In the genomic region with DNA sequence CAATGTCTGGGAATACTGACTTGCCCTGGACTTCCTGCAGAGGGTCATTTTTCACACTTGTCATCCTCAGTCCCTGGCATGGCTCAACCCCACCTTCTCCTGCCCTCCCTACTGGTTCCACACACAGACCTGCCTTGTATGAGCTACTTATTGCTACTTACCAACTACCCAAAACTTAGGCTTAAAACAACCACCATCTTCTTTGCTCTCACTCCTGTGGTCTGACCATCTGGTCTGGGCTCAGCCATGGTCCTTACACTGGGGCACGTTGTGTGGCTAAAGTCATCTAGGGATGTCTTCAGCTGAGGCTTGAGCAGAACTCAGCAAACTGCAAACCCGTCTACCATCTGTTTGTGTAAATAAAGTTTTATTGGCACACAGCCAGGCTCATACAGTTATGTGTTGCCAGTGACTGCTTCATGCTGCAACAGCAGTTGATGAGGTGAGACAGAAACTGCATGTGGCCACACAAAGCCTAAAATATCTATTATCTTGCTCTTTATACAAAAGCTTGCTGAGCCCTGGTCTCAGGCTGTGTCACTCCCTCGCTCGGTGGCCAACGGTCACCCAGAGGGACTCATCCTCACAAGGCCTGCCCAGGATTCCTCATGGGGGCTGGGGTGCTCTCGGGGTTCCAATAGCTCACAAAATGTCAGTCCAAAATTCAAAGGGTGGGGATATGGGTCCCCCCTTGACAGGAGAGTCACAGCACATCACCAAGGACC, we compare ENCODE assay signal across 25 cellular contexts. TPM values are rescaled to one million over a fixed set of nuclear protein-coding genes. Genes with fewer than 3 reads are reported as not detected.
DNase-seq lines count a peak whose midpoint lies in the region; ATAC-seq, FAIRE-seq and TF ChIP-seq lines count a peak whose summit lies in the region.
"Had no signal": no experiment of that assay in that cellular context is flagged by ENCODE, and none has a peak within 500 bp of the region (broad histone marks: within the 10 kb centered on the region; RNA-seq: fewer than 3 reads in every experiment).

No MANE protein-coding gene starts in this region.

- no peaks in the 10 kb centered on the region for H3K4me1 ChIP-seq in GM12878 (ENCODE audit: control insufficient read depth, insufficient read depth, low read length)
- H3K4me1 ChIP-seq in stomach = peaks cover 0 to 4% (median 0%) of the 10 kb centered on the region in 4 donors
- H3K4me1 ChIP-seq: heart left ventricle had no signal

- TF ChIP-seq CTCF in GM12878 (IDR thresholded peaks at IDR 0.05 in 2 of 3, conservative IDR thresholded peaks at IDR 0.05 in 1 of 3; ENCODE audit: control insufficient read depth in 2 of 3, extremely low read depth in 1 of 3, insufficient read depth in 1 of 3, low read depth in 3 of 3, low read length in 3 of 3) (no peak), nephron (IDR thresholded peaks at IDR 0.05; ENCODE audit: unreplicated experiment in 3 of 3) (no peak), stomach (IDR thresholded peaks at IDR 0.05) (no peak), GM13977 (IDR thresholded peaks at IDR 0.05; ENCODE audit: extremely low read depth, insufficient read depth, missing control alignments) (no peak)

- CTCF ChIA-PET in GM12878 (lab: Yijun Ruan, JAX) = no interaction called here

- H3K4me3 Mint-ChIP-seq in nephron = no peak overlapping the region
- H3K4me3 Mint-ChIP-seq: activated CD4-positive, alpha-beta T cell treated with anti-CD3 and anti-CD28 coated beads for 36 hours; activated CD8-positive, alpha-beta memory T cell treated with anti-CD3 and anti-CD28 coated beads, Interleukin-2, amount 10 ng/mL, durations not matched to agents 7 days and 5 days; activated naive CD4-positive, alpha-beta T cell treated with anti-CD3 and anti-CD28 coated beads, Interleukin-2, amount 50 U/mL, for 24 hours; GM23338; stimulated activated effector memory CD8-positive, alpha-beta T cell treated with anti-CD3 and anti-CD28 coated beads, Interleukin-12 subunit alpha, Interleukin-12 subunit beta, amount 100 ng/mL, for 72 hours had no signal

- H3K4me3 ChIP-seq in GM12878 (no peak overlapping the region), stomach (no peak overlapping the region)
- H3K4me3 ChIP-seq: GM23338, heart left ventricle had no signal

- no peak for TF ChIP-seq POLR2A in GM12878 (IDR thresholded peaks at IDR 0.05; ENCODE audit: low read depth, low read length)
- TF ChIP-seq POLR2A in stomach (IDR thresholded peaks at IDR 0.05) = no peak

- peaks cover 9% of the 10 kb centered on the region for H3K4me1 Mint-ChIP-seq in nephron
- H3K4me1 Mint-ChIP-seq: activated CD4-positive, alpha-beta T cell treated with anti-CD3 and anti-CD28 coated beads for 36 hours; activated CD8-positive, alpha-beta memory T cell treated with anti-CD3 and anti-CD28 coated beads, Interleukin-2, amount 10 ng/mL, durations not matched to agents 7 days and 5 days; activated naive CD4-positive, alpha-beta T cell treated with anti-CD3 and anti-CD28 coated beads, Interleukin-2, amount 50 U/mL, for 24 hours; stimulated activated effector memory CD8-positive, alpha-beta T cell treated with anti-CD3 and anti-CD28 coated beads, Interleukin-12 subunit alpha, Interleukin-12 subunit beta, amount 100 ng/mL, for 72 hours had no signal

- RAD21 ChIA-PET in GM12878 (lab: Charles Lee; ENCODE audit: unreplicated experiment) = no interaction called here

- SMC1A ChIA-PET in GM12878 (lab: Charles Lee; ENCODE audit: uncharacterized antibody, unreplicated experiment) = no interaction called here

- peak overlapping the region; percentile 57 to 90 (median 80) for H3K27ac Mint-ChIP-seq in nephron
- H3K27ac Mint-ChIP-seq: activated CD4-positive, alpha-beta T cell treated with anti-CD3 and anti-CD28 coated beads for 36 hours; activated CD8-positive, alpha-beta memory T cell treated with anti-CD3 and anti-CD28 coated beads, Interleukin-2, amount 10 ng/mL, durations not matched to agents 7 days and 5 days; activated naive CD4-positive, alpha-beta T cell treated with anti-CD3 and anti-CD28 coated beads, Interleukin-2, amount 50 U/mL, for 24 hours; GM23338; progenitor cell of endocrine pancreas; stimulated activated effector memory CD8-positive, alpha-beta T cell treated with anti-CD3 and anti-CD28 coated beads, Interleukin-12 subunit alpha, Interleukin-12 subunit beta, amount 100 ng/mL, for 72 hours had no signal

- H3K36me3 Mint-ChIP-seq in nephron (ENCODE audit: low read depth) = no peaks in the 10 kb centered on the region
- H3K36me3 Mint-ChIP-seq: activated CD8-positive, alpha-beta memory T cell treated with anti-CD3 and anti-CD28 coated beads, Interleukin-2, amount 10 ng/mL, durations not matched to agents 7 days and 5 days; activated naive CD4-positive, alpha-beta T cell treated with anti-CD3 and anti-CD28 coated beads, Interleukin-2, amount 50 U/mL, for 24 hours; stimulated activated effector memory CD8-positive, alpha-beta T cell treated with anti-CD3 and anti-CD28 coated beads, Interleukin-12 subunit alpha, Interleukin-12 subunit beta, amount 100 ng/mL, for 72 hours had no signal

- H4K20me1 ChIP-seq in GM12878 (ENCODE audit: control insufficient read depth, insufficient read depth) = no peaks in the 10 kb centered on the region

- peaks cover 11% of the 10 kb centered on the region for H3K27me3 Mint-ChIP-seq in nephron (ENCODE audit: low read depth)
- H3K27me3 Mint-ChIP-seq: activated CD8-positive, alpha-beta memory T cell treated with anti-CD3 and anti-CD28 coated beads, Interleukin-2, amount 10 ng/mL, durations not matched to agents 7 days and 5 days had no signal

- H3K79me2 ChIP-seq in GM12878 (ENCODE audit: control insufficient read depth, insufficient read depth, low read length) = no peaks in the 10 kb centered on the region

- H3K27ac ChIP-seq in GM12878 (ENCODE audit: control insufficient read depth, insufficient read depth) (no peak overlapping the region), stomach (no peak overlapping the region)
- H3K27ac ChIP-seq: 22Rv1, heart left ventricle had no signal

- POLR2A ChIA-PET in GM12878 (lab: Charles Lee) = no interaction called here

- FAIRE-seq in GM12878 (lab: Jason Lieb, UNC) = no peak
- FAIRE-seq: endothelial cell of umbilical vein, GM12891 had no signal

- H3K27me3 ChIP-seq in GM12878 (replicated peaks in 1 of 2; ENCODE audit: control insufficient read depth in 2 of 2, insufficient read depth in 2 of 2, low read length in 1 of 2) = peaks cover 0 to under 1% of the 10 kb centered on the region in 2 experiments; a peak in 3 of 4 replicates
- no peaks in the 10 kb centered on the region for H3K27me3 ChIP-seq in stomach
- H3K27me3 ChIP-seq: heart left ventricle had no signal

- TF ChIP-seq RAD21 in GM12878 (IDR thresholded peaks at IDR 0.05; ENCODE audit: insufficient read depth, low read depth, low read length) = no peak

- H3K9me3 ChIP-seq in GM12878 (replicated peaks; ENCODE audit: control insufficient read depth, insufficient read depth, low read length) (no peaks in the 10 kb centered on the region), stomach (peaks cover 0 to 7% (median 0%) of the 10 kb centered on the region in 4 donors)

- ATAC-seq in GM12878 = no peak
- ATAC-seq: activated CD4-positive, alpha-beta T cell treated with anti-CD3 and anti-CD28 coated beads for 36 hours; activated CD8-positive, alpha-beta memory T cell treated with anti-CD3 and anti-CD28 coated beads, Interleukin-2, amount 10 ng/mL, durations not matched to agents 7 days and 5 days; GM23338; heart left ventricle; left ventricle myocardium superior; stimulated activated effector memory CD8-positive, alpha-beta T cell treated with anti-CD3 and anti-CD28 coated beads, Interleukin-12 subunit alpha, Interleukin-12 subunit beta, amount 100 ng/mL, for 72 hours had no signal

- H3K9me3 Mint-ChIP-seq in nephron = peaks cover 20% of the 10 kb centered on the region
- H3K9me3 Mint-ChIP-seq: activated naive CD4-positive, alpha-beta T cell treated with anti-CD3 and anti-CD28 coated beads, Interleukin-2, amount 50 U/mL, for 24 hours; stimulated activated effector memory CD8-positive, alpha-beta T cell treated with anti-CD3 and anti-CD28 coated beads, Interleukin-12 subunit alpha, Interleukin-12 subunit beta, amount 100 ng/mL, for 72 hours had no signal

- no peak overlapping the region for H3K9ac ChIP-seq in GM12878 (ENCODE audit: control insufficient read depth, insufficient read depth, low read length)

- H3K36me3 ChIP-seq in GM12878 (ENCODE audit: control insufficient read depth in 2 of 2, insufficient read depth in 2 of 2, low read length in 1 of 2) = no peaks in the 10 kb centered on the region
- H3K36me3 ChIP-seq in stomach = no peaks in the 10 kb centered on the region
- H3K36me3 ChIP-seq: heart left ventricle had no signal

- 41% methylated on average over 6 of the region's 6 CpGs for WGBS in GM12878 (ENCODE audit: insufficient coverage, insufficient replicate concordance, low lambda C conversion rate, missing lambda C conversion rate)
- WGBS in stomach, 5 donors = 76 to 81% (median 79%) methylated on average over 6 of the region's 6 CpGs

- no peak overlapping the region for H2AFZ ChIP-seq in GM12878 (ENCODE audit: control insufficient read depth, low read depth, low read length)
- H2AFZ ChIP-seq: GM23338 had no signal

- DNase-seq in DMS 273 (lab: John Stamatoyannopoulos, UW; ENCODE audit: unreplicated experiment) (peak; percentile 44), DMS 273 treated with DMSO at 0.1 percent for 48 hours (lab: John Stamatoyannopoulos, UW) (no peak), HT-29 (ENCODE audit: low spot score) (peak; percentile 20), GM12878 (ENCODE audit: low read depth, low spot score) (no peak), stomach (no peak), GM13977 (ENCODE audit: low spot score) (no peak), hippocampal formation (lab: John Stamatoyannopoulos, UW) (no peak)
- DNase-seq: activated CD4-positive, alpha-beta T cell treated with anti-CD3 and anti-CD28 coated beads for 36 hours; activated CD8-positive, alpha-beta memory T cell treated with anti-CD3 and anti-CD28 coated beads, Interleukin-2, amount 10 ng/mL, durations not matched to agents 7 days and 5 days; aorta; caudate nucleus; DND-41; heart left ventricle; left ventricle myocardium superior; NCI-H1417 treated with DMSO at 0.1 percent for 48 hours had no signal

- no TSS peak for BruUV-seq in GM12878 (replicated peaks; lab: Mats Ljungman, UMichigan)

- in situ Hi-C loops in GM12878 (cut with MboI) = no loop called here
- in situ Hi-C loops in GM13977 (cut with MboI; ENCODE audit: low pct_unique_long_range_greater_than_20kb, low sequenced_read_pairs, unreplicated experiment) = no loop called here

- H3K4me2 ChIP-seq in GM12878 (ENCODE audit: control insufficient read depth, insufficient read depth) = no peak overlapping the region
- H3K4me2 ChIP-seq: GM23338 had no signal

- TF ChIP-seq EP300 in GM12878 (IDR thresholded peaks at IDR 0.05; ENCODE audit: borderline replicate concordance in 1 of 2, control insufficient read depth in 1 of 2, low read depth in 2 of 2, low read length in 2 of 2) (no peak), stomach (IDR thresholded peaks at IDR 0.05) (no peak)

- intact Hi-C loops in GM12878 (cut with micrococcal nuclease; ENCODE audit: unreplicated experiment) = no loop called here
- intact Hi-C loops in stomach (cut with DNase I; ENCODE audit: low total_unique reads) = no loop called here

RNA-seq across cellular contexts. Expression of gene KLF15, which starts 43.5 kb away (rescaled TPM):
- 8.2 and 12.8 TPM in 2 replicates for total RNA-seq in HT-29 (2014; rRNA removed; shearing (Covaris generic))
- not detected in 2 replicates for total RNA-seq in GM12878 (2013; cell fraction: nucleolus; rRNA removed)
- total RNA-seq in GM12878 (2014; rRNA removed) (not detected in 2 replicates), GM12878 (2014; rRNA removed; fragmentation: Illumina TruSeq; extraction: Trizol) (not detected in 2 replicates), GM12878 (2021) (0.15 TPM in 1 of 2 replicates, not detected in the other), stomach (10 to 100 TPM in 4 of 5 donors, 1 to 10 TPM in 1; 4.6 to 82.9 (median 21.6) TPM)
- polyA plus RNA-seq in GM12878 (2011; ENCODE audit: low read depth) = not detected
- polyA plus RNA-seq in GM12878 (2011; rRNA removed) (not detected in 2 replicates), GM12878 (2014; fragmentation: Illumina TruSeq; extraction: Trizol) (not detected in 2 replicates), GM12878 (2014; fragmentation: Nextera tagmentation; extraction: Ambion mirVana) (not detected), GM12878 (2014; rRNA removed) (not detected in 2 replicates), GM12878 (2016; fragmentation: Nextera tagmentation; extraction: Ambion mirVana) (not detected), stomach (10 to 100 TPM; 13.6 to 16.7 (median 16.6) TPM)
- polyA plus RNA-seq in GM12878 (2011; cell fraction: cytosol; rRNA removed) = 0.04 and 0.05 TPM in 2 replicates
- 0.07 and 0.09 TPM in 2 replicates for polyA plus RNA-seq in GM12878 (2011; cell fraction: nucleus; rRNA removed)
- 0.11 TPM in 2 replicates for polyA plus RNA-seq in GM12878 (2012)
- polyA minus RNA-seq in GM12878 (2011; rRNA and poly(A)+ RNA removed) = 0.07 TPM in 1 of 2 replicates, not detected in the other
- not detected in 2 replicates for polyA minus RNA-seq in GM12878 (2011; cell fraction: cytosol; rRNA and poly(A)+ RNA removed)
- polyA minus RNA-seq in GM12878 (2011; cell fraction: nucleus; rRNA and poly(A)+ RNA removed) = 0.19 TPM in 1 of 2 replicates, not detected in the other
- total RNA-seq: activated CD8-positive, alpha-beta memory T cell treated with anti-CD3 and anti-CD28 coated beads, Interleukin-2, amount 10 ng/mL, durations not matched to agents 7 days and 5 days; mononuclear cell; T-helper 1 cell treated with Interleukin-12 subunit alpha and Interleukin-12 subunit beta and Interleukin-4 antibody, amounts not matched to agents 30 ng/mL and 1 ng/mL, for 36 hours had no signal

Comparison
In these comparisons a context has a peak if more than half of its experiments do, and no peak if none do; other contexts are left out.
1. DNase-seq: peak in DMS 273 (single experiment) and HT-29 (single experiment); none in DMS 273 treated with DMSO at 0.1 percent for 48 hours (single experiment), GM12878 (single experiment), stomach (single experiment), GM13977 (single experiment) and hippocampal formation (0 of 2).